In genomic region chr5:141560725-141561483, GRCh38 we compare ENCODE assay signal across 1 cellular context.
TF ChIP-seq lines count a peak whose summit lies in the region.

No MANE protein-coding gene starts in this region.

TF ChIP-seq in HepG2, 621 proteins besides CTCF, POLR2A, EP300 and RAD21:
- peak; percentile 43; the same call in 1 of the 2 replicates for TF ChIP-seq NFYB (CRISPR knock-in tag; IDR thresholded peaks at IDR 0.05)
- TF ChIP-seq, protein P1, sequence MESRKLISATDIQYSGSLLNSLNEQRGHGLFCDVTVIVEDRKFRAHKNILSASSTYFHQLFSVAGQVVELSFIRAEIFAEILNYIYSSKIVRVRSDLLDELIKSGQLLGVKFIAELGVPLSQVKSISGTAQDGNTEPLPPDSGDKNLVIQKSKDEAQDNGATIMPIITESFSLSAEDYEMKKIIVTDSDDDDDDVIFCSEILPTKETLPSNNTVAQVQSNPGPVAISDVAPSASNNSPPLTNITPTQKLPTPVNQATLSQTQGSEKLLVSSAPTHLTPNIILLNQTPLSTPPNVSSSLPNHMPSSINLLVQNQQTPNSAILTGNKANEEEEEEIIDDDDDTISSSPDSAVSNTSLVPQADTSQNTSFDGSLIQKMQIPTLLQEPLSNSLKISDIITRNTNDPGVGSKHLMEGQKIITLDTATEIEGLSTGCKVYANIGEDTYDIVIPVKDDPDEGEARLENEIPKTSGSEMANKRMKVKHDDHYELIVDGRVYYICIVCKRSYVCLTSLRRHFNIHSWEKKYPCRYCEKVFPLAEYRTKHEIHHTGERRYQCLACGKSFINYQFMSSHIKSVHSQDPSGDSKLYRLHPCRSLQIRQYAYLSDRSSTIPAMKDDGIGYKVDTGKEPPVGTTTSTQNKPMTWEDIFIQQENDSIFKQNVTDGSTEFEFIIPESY (CRISPR knock-in tag; IDR thresholded peaks at IDR 0.05), result peak; percentile 36; the same call in 1 of the 2 replicates
- TF ChIP-seq CC2D1A (CRISPR knock-in tag; IDR thresholded peaks at IDR 0.05), result no peak
- peak; percentile 44 for TF ChIP-seq SMC3 (IDR thresholded peaks at IDR 0.05; ENCODE audit: low read length)
- TF ChIP-seq NFYC (CRISPR knock-in tag; IDR thresholded peaks at IDR 0.05), result peak; percentile 39; the same call in 1 of the 2 replicates
- no peak for TF ChIP-seq SRY (CRISPR knock-in tag; IDR thresholded peaks at IDR 0.05)
